Comparison of ENCODE assay signal across 8 cellular contexts in genomic region chr1:28508435-28508754, GRCh38. TPM values are rescaled to one million over a fixed set of nuclear protein-coding genes. Genes with fewer than 3 reads are reported as not detected.
DNase-seq lines count a peak whose midpoint lies in the region; ATAC-seq and TF ChIP-seq lines count a peak whose summit lies in the region.

No MANE protein-coding gene starts in this region.

- peak overlapping the region; percentile 67 for H3K9ac ChIP-seq in mucosa of stomach (ENCODE audit: low read length)

- TF ChIP-seq CTCF in BE2C (IDR thresholded peaks at IDR 0.05; ENCODE audit: low read depth, low read length) (no peak), astrocyte of the cerebellum (IDR thresholded peaks at IDR 0.05; ENCODE audit: low read depth, low read length, missing control alignments) (no peak)

- H3K27me3 ChIP-seq in BE2C, result no peaks in the 10 kb centered on the region
- H3K27me3 ChIP-seq in mucosa of stomach (ENCODE audit: control insufficient read depth, insufficient read depth, low read length), result no peaks in the 10 kb centered on the region

- in situ Hi-C loops in KBM-7 (cut with MboI; ENCODE audit: low pct_unique_long_range_greater_than_20kb, low sequenced_read_pairs), result no loop called here
- in situ Hi-C loops in astrocyte of the cerebellum (cut with HindIII; ENCODE audit: low sequenced_read_pairs), result no loop called here

- H3K4me1 ChIP-seq in BE2C, result no peaks in the 10 kb centered on the region
- H3K4me1 ChIP-seq in mucosa of stomach (ENCODE audit: control insufficient read depth, insufficient read depth, low read length), result peaks cover 32% of the 10 kb centered on the region

- peak overlapping the region; percentile 70 for H3K4me3 ChIP-seq in BE2C (ENCODE audit: low read depth, low read length)
- H3K4me3 ChIP-seq in astrocyte of the cerebellum (ENCODE audit: low read depth, low read length), result peak overlapping the region; percentile 84
- peak overlapping the region; percentile 32 for H3K4me3 ChIP-seq in mucosa of stomach (ENCODE audit: low read length)

- H3K36me3 ChIP-seq in BE2C (peaks cover 72% of the 10 kb centered on the region), mucosa of stomach (ENCODE audit: control insufficient read depth, insufficient read depth, low read length) (peaks cover 32% of the 10 kb centered on the region)

- H3K9me3 ChIP-seq in BE2C (no peaks in the 10 kb centered on the region), mucosa of stomach (ENCODE audit: control insufficient read depth, low read length) (no peaks in the 10 kb centered on the region)

- no peak for DNase-seq in BE2C
- DNase-seq in KBM-7, result peak; percentile 37
- no peak for DNase-seq in astrocyte of the cerebellum (ENCODE audit: low read depth)
- no peak for DNase-seq in GM19240 (ENCODE audit: insufficient read length, low spot score)
- DNase-seq in SW 1271 (lab: John Stamatoyannopoulos, UW), result no peak
- DNase-seq in AG08395 (ENCODE audit: low spot score), result no peak

- ATAC-seq in HG03039 (IDR thresholded peaks at IDR 0.05; ENCODE audit: unreplicated experiment), result no peak

RNA-seq across cellular contexts. Expression of gene RCC1, which starts 2.6 kb away (rescaled TPM):
- 29.6 TPM for polyA plus RNA-seq in BE2C (2012; ENCODE audit: insufficient read depth, insufficient read length, low read depth)

RNA-seq across cellular contexts. Expression of gene TRNAU1AP, which starts 44.5 kb away (rescaled TPM):
- polyA plus RNA-seq in BE2C (2012; ENCODE audit: insufficient read depth, insufficient read length, low read depth), result 8.5 TPM

Comparison
In these comparisons a context has a peak if more than half of its experiments do, and no peak if none do; other contexts are left out.
1. H3K4me3 ChIP-seq: peak in every context shown above with its lines; median percentile 84 in astrocyte of the cerebellum; 70 in BE2C; 32 in mucosa of stomach.